ENCODE assay signal across 26 cellular contexts in the genomic region with DNA sequence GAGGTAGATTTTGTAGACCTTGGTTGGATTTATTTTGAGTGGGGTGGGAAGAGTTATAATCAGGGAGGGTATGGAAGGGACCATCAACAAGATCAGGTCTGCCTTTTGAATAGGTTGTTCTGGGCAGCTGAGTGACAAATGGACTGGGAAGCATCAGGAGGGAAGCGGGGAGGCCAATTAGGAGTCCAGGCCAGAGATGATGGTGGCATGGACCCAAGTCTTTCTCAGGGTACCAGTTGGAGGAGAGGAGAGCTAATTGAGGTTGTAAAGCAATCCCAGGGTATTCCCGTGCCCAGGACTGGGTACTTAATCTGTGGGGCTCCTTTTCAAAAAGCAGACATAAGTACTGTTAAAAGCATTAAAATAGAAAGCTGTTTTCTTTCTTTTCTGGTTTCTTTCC.
"Had no signal": no experiment of that assay in that cellular context is flagged by ENCODE, and none has a peak within 500 bp of the region (broad histone marks: within the 10 kb centered on the region; RNA-seq: fewer than 3 reads in every experiment).

No MANE protein-coding gene starts in this region.

- H3K27me3 ChIP-seq: ovary, right atrium auricular region, right lobe of liver, stomach, testis, tibial artery, upper lobe of right lung had no signal

- H3K9me3 ChIP-seq: lower lobe of right lung, ovary, right atrium auricular region, right lobe of liver, stomach, testis, tibial artery, upper lobe of right lung had no signal

- H3K9me3 Mint-ChIP-seq: naive thymus-derived CD8-positive, alpha-beta T cell; nephron; neural crest cell; stimulated activated naive B cell treated with anti-CD40 and anti-IgM and Interleukin-4, amounts not matched to agents 10 μg/mL and 1 μg/mL and 100 μg/mL, for 72 hours had no signal

- ATAC-seq: left cardiac atrium; left lobe of liver; lower lobe of right lung; naive thymus-derived CD8-positive, alpha-beta T cell; right lobe of liver; stimulated activated naive B cell treated with anti-CD40 and anti-IgM and Interleukin-4, amounts not matched to agents 10 μg/mL and 1 μg/mL and 100 μg/mL, for 72 hours; stimulated activated naive CD8-positive, alpha-beta T cell treated with anti-CD3 and anti-CD28 coated beads, Interleukin-15, Interleukin-2, amounts not matched to agents 100 U/mL and 50 U/mL, for 24 hours; upper lobe of right lung had no signal

- H3K27ac ChIP-seq: lower lobe of right lung, ovary, right atrium auricular region, right lobe of liver, testis, tibial artery, upper lobe of right lung had no signal

- H3K27ac Mint-ChIP-seq: nephron; progenitor cell of endocrine pancreas; stimulated activated naive B cell treated with anti-CD40 and anti-IgM and Interleukin-4, amounts not matched to agents 10 μg/mL and 1 μg/mL and 100 μg/mL, for 72 hours had no signal

- H3K27me3 Mint-ChIP-seq: naive thymus-derived CD8-positive, alpha-beta T cell; progenitor cell of endocrine pancreas; stimulated activated naive B cell treated with anti-CD40 and anti-IgM and Interleukin-4, amounts not matched to agents 10 μg/mL and 1 μg/mL and 100 μg/mL, for 72 hours had no signal

- H3K4me3 Mint-ChIP-seq: naive thymus-derived CD8-positive, alpha-beta T cell; nephron; neural crest cell; stimulated activated naive B cell treated with anti-CD40 and anti-IgM and Interleukin-4, amounts not matched to agents 10 μg/mL and 1 μg/mL and 100 μg/mL, for 72 hours had no signal

- H3K36me3 ChIP-seq: lower lobe of right lung, ovary, right atrium auricular region, right lobe of liver, stomach, tibial artery, upper lobe of right lung had no signal

- DNase-seq: hippocampal formation; kidney glomerular epithelial cell; left cardiac atrium; lower lobe of right lung; mammary epithelial cell; mesenchymal stem cell; naive thymus-derived CD8-positive, alpha-beta T cell; occipital lobe; ovary; right lobe of liver; stimulated activated CD4-positive, alpha-beta T cell treated with anti-CD3 and anti-CD28 coated beads, Interleukin-12 subunit alpha, Interleukin-12 subunit beta, amount 100 ng/mL, for 4 hours; stimulated activated CD4-positive, alpha-beta T cell treated with anti-CD3 and anti-CD28 coated beads, Interleukin-15, amount 100 ng/mL, for 24 hours; stimulated activated CD4-positive, alpha-beta T cell treated with anti-CD3 and anti-CD28 coated beads, Interleukin-2, amount 100 ng/mL, for 24 hours; stimulated activated CD4-positive, alpha-beta T cell treated with anti-CD3 and anti-CD28 coated beads, Interleukin-4, amount 100 ng/mL, for 1 hour; stimulated activated naive B cell treated with anti-CD40 and anti-IgM and Interleukin-4, amounts not matched to agents 10 μg/mL and 1 μg/mL and 100 μg/mL, for 72 hours; stimulated activated naive CD8-positive, alpha-beta T cell treated with anti-CD3 and anti-CD28 coated beads, Interleukin-15, Interleukin-2, amounts not matched to agents 100 U/mL and 50 U/mL, for 24 hours; stomach; testis; tibial artery; trophoblast cell; upper lobe of right lung had no signal

- H3K4me3 ChIP-seq: lower lobe of right lung, ovary, right atrium auricular region, right lobe of liver, stomach, testis, tibial artery, upper lobe of right lung had no signal

- H3K36me3 Mint-ChIP-seq: naive thymus-derived CD8-positive, alpha-beta T cell had no signal
